ENCODE assay signal across 18 cellular contexts in the genomic region with DNA sequence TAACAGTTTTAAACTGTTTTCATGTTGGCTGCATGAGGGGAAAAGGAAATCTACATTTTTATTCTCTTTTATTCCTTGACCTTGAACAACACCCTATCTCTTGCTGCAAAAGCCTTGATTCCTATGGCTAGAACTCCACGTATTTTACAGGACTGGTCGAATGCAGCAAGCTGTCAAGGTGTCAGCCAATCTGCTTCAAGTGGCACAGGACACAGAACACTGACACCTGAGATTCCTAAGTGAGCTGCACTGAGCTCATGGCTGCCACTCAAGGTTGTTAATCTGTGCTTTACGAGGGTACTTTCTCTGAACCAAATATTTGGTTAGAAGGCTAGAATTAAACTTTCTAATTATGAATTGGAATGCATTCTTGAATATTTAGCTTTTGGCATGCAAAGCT.
A peak's percentile ranks its signal among the peaks of the same experiment; 100 is the strongest.
DNase-seq lines count a peak whose midpoint lies in the region; TF ChIP-seq lines count a peak whose summit lies in the region.
"Had no signal": no experiment of that assay in that cellular context is flagged by ENCODE, and none has a peak within 500 bp of the region (broad histone marks: within the 10 kb centered on the region; RNA-seq: fewer than 3 reads in every experiment).

No MANE protein-coding gene starts in this region.

- no peak overlapping the region for H2BK5ac ChIP-seq in mesendoderm (ENCODE audit: low read length)

- H3K23ac ChIP-seq in mesendoderm (ENCODE audit: low read length) = no peak overlapping the region

- no peaks in the 10 kb centered on the region for H3K79me1 ChIP-seq in mesendoderm (ENCODE audit: low read length)

- H3K4me1 ChIP-seq in mesendoderm (ENCODE audit: control insufficient read depth, low read depth, low read length) = no peaks in the 10 kb centered on the region
- no peaks in the 10 kb centered on the region for H3K4me1 ChIP-seq in breast epithelium

- no peaks in the 10 kb centered on the region for H3K9me3 ChIP-seq in breast epithelium

- H3K4me3 ChIP-seq in LNCaP clone FGC (ENCODE audit: low read depth, low read length) (no peak overlapping the region), mesendoderm (ENCODE audit: low read length) (no peak overlapping the region), breast epithelium (no peak overlapping the region)

- H3K9ac ChIP-seq in mesendoderm (ENCODE audit: low read length) = no peak overlapping the region

- no peak overlapping the region for H2BK120ac ChIP-seq in mesendoderm (ENCODE audit: low read depth, low read length)

- H2BK15ac ChIP-seq in mesendoderm (replicated peaks; ENCODE audit: low read depth) = no peak overlapping the region

- no peak overlapping the region for H4K8ac ChIP-seq in mesendoderm (ENCODE audit: low read depth, low read length)

- H3K27me3 ChIP-seq in mesendoderm (ENCODE audit: insufficient read depth, low read length, poor library complexity) (no peaks in the 10 kb centered on the region), breast epithelium (no peaks in the 10 kb centered on the region)

- intact Hi-C loops in breast epithelium (cut with DNase I; ENCODE audit: low total_unique reads) = no loop called here

- no peak overlapping the region for H3K18ac ChIP-seq in mesendoderm (ENCODE audit: low read length)

- no peak for TF ChIP-seq CTCF in LNCaP clone FGC (IDR thresholded peaks at IDR 0.05; ENCODE audit: control insufficient read depth, extremely low read depth, insufficient read depth)
- no peak for TF ChIP-seq CTCF in GM13976 (IDR thresholded peaks at IDR 0.05; ENCODE audit: borderline replicate concordance, control extremely low read depth, extremely low read depth, insufficient read depth, missing control alignments)
- TF ChIP-seq CTCF in breast epithelium (IDR thresholded peaks at IDR 0.05) = no peak

- no peak overlapping the region for H3K56ac ChIP-seq in mesendoderm (ENCODE audit: low read length)

- DNase-seq in NCI-H2029 treated with DMSO at 0.1 percent for 48 hours (lab: John Stamatoyannopoulos, UW) (peak; percentile 20), NCI-H2029 (lab: John Stamatoyannopoulos, UW) (no peak), LNCaP clone FGC (ENCODE audit: low read depth) (peak; percentile 68), NCI-H69 (lab: John Stamatoyannopoulos, UW) (peak; percentile 25), mesendoderm (peak; percentile 16), NCI-H187 (lab: John Stamatoyannopoulos, UW) (no peak), GM13976 (ENCODE audit: low spot score) (no peak), breast epithelium (ENCODE audit: low spot score in 2 of 2) (no peak)
- DNase-seq: CD4-positive, CD25-positive, alpha-beta regulatory T cell; COR-L47; KBM-7; NCI-H1105 treated with DMSO at 0.1 percent for 48 hours; NCI-H1694; NCI-H2171; NCI-H446 treated with DMSO at 0.1 percent for 48 hours; OCI-M1; SHP77 treated with DMSO at 0.1 percent for 48 hours; T-helper 1 cell had no signal

- H4K5ac ChIP-seq in mesendoderm (ENCODE audit: low read length) = no peak overlapping the region

- H3K4me2 ChIP-seq in mesendoderm (ENCODE audit: low read length) = no peak overlapping the region

- no peak overlapping the region for H2AK5ac ChIP-seq in mesendoderm (ENCODE audit: low read length)

- H3K27ac ChIP-seq in mesendoderm (ENCODE audit: low read depth, low read length) (no peak overlapping the region), breast epithelium (no peak overlapping the region)

- H3K36me3 ChIP-seq in mesendoderm (ENCODE audit: control insufficient read depth, insufficient read depth, low read length) = no peaks in the 10 kb centered on the region
- no peaks in the 10 kb centered on the region for H3K36me3 ChIP-seq in breast epithelium

- no CpG with 5 or more reads among the region's 3 CpGs for WGBS in mesendoderm (ENCODE audit: extremely low coverage, insufficient coverage, low lambda C conversion rate)

- in situ Hi-C loops in GM13976 (cut with MboI; ENCODE audit: low sequenced_read_pairs, unreplicated experiment) = no loop called here

- no peak overlapping the region for H3K4ac ChIP-seq in mesendoderm (ENCODE audit: low read depth, low read length)

- no peak for TF ChIP-seq POLR2A in breast epithelium (IDR thresholded peaks at IDR 0.05)

- H3K79me2 ChIP-seq in mesendoderm (ENCODE audit: control insufficient read depth, insufficient read depth, low read length) = no peaks in the 10 kb centered on the region

Comparison
In these comparisons a context has a peak if more than half of its experiments do, and no peak if none do; other contexts are left out.
1. DNase-seq: peak in NCI-H2029 treated with DMSO at 0.1 percent for 48 hours (single experiment), LNCaP clone FGC (single experiment), NCI-H69 (single experiment) and mesendoderm (single experiment); none in NCI-H2029 (single experiment), NCI-H187 (0 of 2), GM13976 (single experiment) and breast epithelium (0 of 2).